Comparison of ENCODE assay signal across 1 cellular context in genomic region chr5:90184764-90185163, GRCh38.
TF ChIP-seq lines count a peak whose summit lies in the region.

No MANE protein-coding gene starts in this region.

TF ChIP-seq in HCT116, 20 proteins besides CTCF, POLR2A, EP300 and RAD21 (continued from another document):
- TF ChIP-seq EZH2phosphoT487 (IDR thresholded peaks at IDR 0.05; ENCODE audit: borderline replicate concordance), result no peak
